Comparison of ENCODE assay signal across 26 cellular contexts in the genomic region with DNA sequence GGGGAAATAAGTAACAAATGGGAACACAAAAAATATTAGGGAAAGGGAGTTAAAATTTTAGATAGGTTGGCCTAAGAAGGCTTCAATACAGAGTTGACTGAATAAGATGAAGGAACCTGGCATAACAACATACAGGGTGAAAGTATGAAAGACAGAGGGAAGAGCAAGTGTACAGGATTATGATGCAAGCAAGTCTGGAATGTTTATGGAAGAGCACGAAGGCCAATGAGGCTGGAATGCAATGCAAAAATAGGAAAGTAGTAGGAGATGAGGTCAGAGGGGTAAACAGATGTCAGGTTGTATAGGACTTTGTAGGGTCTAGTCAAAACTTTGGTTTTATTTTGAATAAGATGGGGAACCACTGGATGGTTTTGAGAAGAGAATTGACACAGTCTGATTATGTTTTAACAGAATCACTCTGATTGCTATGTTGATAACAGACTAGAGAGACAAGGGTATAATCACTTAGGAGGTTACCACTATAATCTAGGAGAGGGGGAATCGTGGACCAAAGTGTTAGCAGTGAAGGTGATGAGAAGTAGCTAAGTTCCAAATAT.
DNase-seq lines count a peak whose midpoint lies in the region; ATAC-seq, FAIRE-seq and TF ChIP-seq lines count a peak whose summit lies in the region.
"Had no signal": no experiment of that assay in that cellular context is flagged by ENCODE, and none has a peak within 500 bp of the region (broad histone marks: within the 10 kb centered on the region; RNA-seq: fewer than 3 reads in every experiment).

No MANE protein-coding gene starts in this region.

- no peak overlapping the region for H3K14ac ChIP-seq in mesenchymal stem cell (ENCODE audit: low read length in 2 of 2)

- H3K4me2 ChIP-seq in OCI-LY3 (ENCODE audit: low read length) (peak overlapping the region; percentile 62), mesenchymal stem cell (ENCODE audit: low read length, poor library complexity, severe bottlenecking) (no peak overlapping the region)
- H3K4me2 ChIP-seq: BLaER1 treated with 17β-estradiol and CSF1 and Interleukin-3, amounts not matched to agents 10 nM and 100 nM had no signal

- no peak overlapping the region for H4K91ac ChIP-seq in mesenchymal stem cell (ENCODE audit: low read length)

- H2AK5ac ChIP-seq in mesenchymal stem cell (ENCODE audit: low read length, severe bottlenecking): no peak overlapping the region

- POLR2A ChIA-PET in activated CD4-positive, alpha-beta T cell treated with anti-CD3 and anti-CD28 coated beads for 36 hours (lab: Charles Lee): interaction anchor here (0.6 kb wide), 1 partner anchor 80 kb away, joined by 3 read pairs; no protein-coding TSS in a partner anchor

- CTCF ChIA-PET in activated CD4-positive, alpha-beta T cell treated with anti-CD3 and anti-CD28 coated beads for 36 hours (lab: Charles Lee): interaction anchor here (1.8 kb wide), 1 partner anchor 8 kb away, joined by 4 read pairs; no protein-coding TSS in a partner anchor

- H3K27me3 ChIP-seq in OCI-LY3 (ENCODE audit: low read depth, low read length) (no peaks in the 10 kb centered on the region), mesenchymal stem cell (ENCODE audit: control insufficient read depth in 1 of 2, insufficient read depth in 1 of 2, low read length in 2 of 2) (no peaks in the 10 kb centered on the region)
- H3K27me3 ChIP-seq: BLaER1 treated with 17β-estradiol and CSF1 and Interleukin-3, amounts not matched to agents 10 nM and 100 nM; colonic mucosa; foreskin keratinocyte; tibial artery had no signal

- H3K36me3 ChIP-seq in OCI-LY3 (replicated peaks; ENCODE audit: low read depth, low read length) (no peaks in the 10 kb centered on the region), mesenchymal stem cell (ENCODE audit: control insufficient read depth in 1 of 2, insufficient read depth in 2 of 2, low read depth in 1 of 2, low read length in 2 of 2) (peaks cover 0 to 9% of the 10 kb centered on the region in 2 experiments)
- H3K36me3 ChIP-seq: colonic mucosa, HAP-1, tibial artery had no signal

- H4K20me1 ChIP-seq in OCI-LY3 (ENCODE audit: insufficient read depth, low read length): no peaks in the 10 kb centered on the region; the same call in 1 of the 2 replicates

- H2AFZ ChIP-seq in OCI-LY3 (ENCODE audit: low read depth, low read length): no peak overlapping the region
- H2AFZ ChIP-seq in mesenchymal stem cell (ENCODE audit: low read depth, low read length): no peak overlapping the region

- peak overlapping the region; percentile 27 for H3K27ac Mint-ChIP-seq in activated CD4-positive, alpha-beta T cell treated with anti-CD3 and anti-CD28 coated beads for 36 hours
- H3K27ac Mint-ChIP-seq: stimulated activated naive B cell treated with anti-CD40 and anti-IgM and Interleukin-4, amounts not matched to agents 10 μg/mL and 1 μg/mL and 100 μg/mL, for 72 hours had no signal

- H3K9me3 Mint-ChIP-seq in activated CD4-positive, alpha-beta T cell treated with anti-CD3 and anti-CD28 coated beads for 36 hours (ENCODE audit: low read depth): no peaks in the 10 kb centered on the region
- H3K9me3 Mint-ChIP-seq: stimulated activated naive B cell treated with anti-CD40 and anti-IgM and Interleukin-4, amounts not matched to agents 10 μg/mL and 1 μg/mL and 100 μg/mL, for 72 hours had no signal

- no peak overlapping the region for H3K4ac ChIP-seq in mesenchymal stem cell (ENCODE audit: low read depth in 1 of 2, low read length in 2 of 2)

- no peak overlapping the region for H2BK15ac ChIP-seq in mesenchymal stem cell (ENCODE audit: low read depth, poor library complexity, severe bottlenecking)

- no peak for TF ChIP-seq CTCF in OCI-LY3 (IDR thresholded peaks at IDR 0.05; ENCODE audit: low read depth, low read length)

- no peak overlapping the region for H2BK120ac ChIP-seq in mesenchymal stem cell (ENCODE audit: low read depth, low read length)

- H3K36me3 Mint-ChIP-seq in activated CD4-positive, alpha-beta T cell treated with anti-CD3 and anti-CD28 coated beads for 36 hours (ENCODE audit: low read depth): peaks cover 2% of the 10 kb centered on the region

- DNase-seq in activated CD4-positive, alpha-beta T cell treated with anti-CD3 and anti-CD28 coated beads for 36 hours: no peak
- DNase-seq in activated CD4-positive, alpha-beta T cell treated with anti-CD3 and anti-CD28 coated beads, Interleukin-2, amount 50 U/mL, for 48 hours: no peak
- DNase-seq in H54 (ENCODE audit: insufficient read length, low spot score): no peak
- DNase-seq in mesenchymal stem cell: peak; percentile 57
- no peak for DNase-seq in AML-193 (lab: John Stamatoyannopoulos, UW)
- DNase-seq in islet precursor cell: no peak
- DNase-seq: activated CD4-positive, CD25-positive, alpha-beta regulatory T cell treated with anti-CD3 and anti-CD28 coated beads, Interleukin-2, amount 50 U/mL, for 72 hours; activated gamma-delta T cell treated with Interleukin-2 at 50 U/mL for 16 hours; colonic mucosa; DMS153; foreskin keratinocyte; NCI-H774; nucleus accumbens; stimulated activated naive B cell treated with anti-CD40 and anti-IgM and Interleukin-4, amounts not matched to agents 10 μg/mL and 1 μg/mL and 100 μg/mL, for 72 hours; T1000; tibial artery had no signal

- no peaks in the 10 kb centered on the region for H3K27me3 Mint-ChIP-seq in activated CD4-positive, alpha-beta T cell treated with anti-CD3 and anti-CD28 coated beads for 36 hours
- H3K27me3 Mint-ChIP-seq: stimulated activated naive B cell treated with anti-CD40 and anti-IgM and Interleukin-4, amounts not matched to agents 10 μg/mL and 1 μg/mL and 100 μg/mL, for 72 hours had no signal

- no peak overlapping the region for H2BK12ac ChIP-seq in mesenchymal stem cell (ENCODE audit: low read length in 2 of 2)

- H3K4me1 Mint-ChIP-seq in activated CD4-positive, alpha-beta T cell treated with anti-CD3 and anti-CD28 coated beads for 36 hours: peaks cover 46% of the 10 kb centered on the region

- intact Hi-C loops in activated CD4-positive, alpha-beta T cell treated with anti-CD3 and anti-CD28 coated beads for 36 hours (cut with DNase I, micrococcal nuclease): no loop called here

- H3K79me1 ChIP-seq in mesenchymal stem cell (replicated peaks; ENCODE audit: low read length, poor library complexity, severe bottlenecking): peaks cover 16% of the 10 kb centered on the region

- no peaks in the 10 kb centered on the region; the same call in 1 of the 2 replicates for H3K79me2 ChIP-seq in OCI-LY3 (ENCODE audit: low read length)

- H3K9me3 ChIP-seq in OCI-LY3 (ENCODE audit: insufficient read depth, low read length) (no peaks in the 10 kb centered on the region), mesenchymal stem cell (ENCODE audit: control insufficient read depth, low read length) (no peaks in the 10 kb centered on the region)
- H3K9me3 ChIP-seq: BLaER1 treated with 17β-estradiol and CSF1 and Interleukin-3, amounts not matched to agents 10 nM and 100 nM; colonic mucosa; HAP-1; tibial artery had no signal

- TF ChIP-seq POLR2A in H54 (IDR thresholded peaks at IDR 0.05; ENCODE audit: low read depth, low read length): no peak

- H3K23ac ChIP-seq in mesenchymal stem cell (ENCODE audit: low read length in 2 of 2): no peak overlapping the region

- no peak overlapping the region for H2BK5ac ChIP-seq in mesenchymal stem cell (ENCODE audit: low read depth, low read length, poor library complexity, severe bottlenecking)

- peak; percentile 84 for ATAC-seq in activated CD4-positive, alpha-beta T cell treated with anti-CD3 and anti-CD28 coated beads for 36 hours
- no peak for ATAC-seq in GM21619 (IDR thresholded peaks at IDR 0.05; ENCODE audit: unreplicated experiment)
- ATAC-seq: foreskin keratinocyte, left lobe of liver, Panc1 had no signal

- peak; percentile 43 for FAIRE-seq in H54 (lab: Jason Lieb, UNC)
- FAIRE-seq: A204.1, astrocyte, endometrium, HTR-8/SVneo had no signal

- no peak overlapping the region for H4K8ac ChIP-seq in mesenchymal stem cell (ENCODE audit: low read length)

- H3K4me1 ChIP-seq in OCI-LY3 (ENCODE audit: low read length) (peaks cover 24% of the 10 kb centered on the region), mesenchymal stem cell (ENCODE audit: control insufficient read depth, insufficient read depth, low read depth, low read length) (peaks cover 4% of the 10 kb centered on the region)
- H3K4me1 ChIP-seq: colonic mucosa, foreskin keratinocyte had no signal

- no peak overlapping the region for H3K9ac ChIP-seq in OCI-LY3 (ENCODE audit: low read length)
- H3K9ac ChIP-seq in mesenchymal stem cell (ENCODE audit: low read length): no peak overlapping the region
- H3K9ac ChIP-seq: BLaER1 treated with 17β-estradiol and CSF1 and Interleukin-3, amounts not matched to agents 10 nM and 100 nM had no signal

- peak overlapping the region; percentile 10; the same call in 1 of the 2 replicates for H3K27ac ChIP-seq in OCI-LY3 (ENCODE audit: low read length)
- H3K27ac ChIP-seq in mesenchymal stem cell (ENCODE audit: low read length, poor library complexity, severe bottlenecking): no peak overlapping the region
- H3K27ac ChIP-seq: BLaER1 treated with 17β-estradiol and CSF1 and Interleukin-3, amounts not matched to agents 10 nM and 100 nM; colonic mucosa; foreskin keratinocyte; tibial artery had no signal

- H3K4me3 Mint-ChIP-seq in activated CD4-positive, alpha-beta T cell treated with anti-CD3 and anti-CD28 coated beads for 36 hours: no peak overlapping the region
- H3K4me3 Mint-ChIP-seq: stimulated activated naive B cell treated with anti-CD40 and anti-IgM and Interleukin-4, amounts not matched to agents 10 μg/mL and 1 μg/mL and 100 μg/mL, for 72 hours had no signal

- H3K18ac ChIP-seq in mesenchymal stem cell (ENCODE audit: low read depth in 1 of 2, low read length in 2 of 2): no peak overlapping the region

- H3K4me3 ChIP-seq in OCI-LY3 (ENCODE audit: low read length) (0 out of 2 replicates have a peak overlapping the region, but pooled peaks have one; percentile 21), mesenchymal stem cell (ENCODE audit: insufficient read depth in 1 of 2, low read depth in 1 of 2, low read length in 2 of 2) (no peak overlapping the region)
- H3K4me3 ChIP-seq: BLaER1 treated with 17β-estradiol and CSF1 and Interleukin-3, amounts not matched to agents 10 nM and 100 nM; colonic mucosa; HAP-1; tibial artery had no signal

- WGBS in mesenchymal stem cell: 56% methylated on average over 2 of the region's 2 CpGs
